Comparison of ENCODE assay signal across 8 cellular contexts in genomic region chr2:181123798-181124217, GRCh38.
DNase-seq lines count a peak whose midpoint lies in the region; ATAC-seq lines count a peak whose summit lies in the region.

No MANE protein-coding gene starts in this region.

- no peak overlapping the region for H3K23ac ChIP-seq in mesendoderm (ENCODE audit: low read length)

- DNase-seq in DMS53 treated with DMSO at 0.1 percent for 48 hours (lab: John Stamatoyannopoulos, UW; ENCODE audit: unreplicated experiment) (peak; percentile 14), mesendoderm (peak; percentile 57), OCI-M2 (lab: John Stamatoyannopoulos, UW; ENCODE audit: unreplicated experiment) (no peak), anterior cingulate cortex (lab: John Stamatoyannopoulos, UW) (no peak), medulla oblongata (ENCODE audit: extremely low spot score) (no peak)
- DNase-seq in activated CD4-positive, alpha-beta T cell treated with anti-CD3 and anti-CD28 coated beads, Interleukin-2, amount 50 U/mL, for 1 hour: peak; percentile 37

- no peaks in the 10 kb centered on the region for H3K27me3 ChIP-seq in mesendoderm (ENCODE audit: insufficient read depth, low read length, poor library complexity)

- no peak overlapping the region for H2BK5ac ChIP-seq in mesendoderm (ENCODE audit: low read length)

- no peaks in the 10 kb centered on the region for H3K79me1 ChIP-seq in mesendoderm (ENCODE audit: low read length)

- H3K4me2 ChIP-seq in mesendoderm (ENCODE audit: low read length): no peak overlapping the region

- H3K4me1 ChIP-seq in mesendoderm (ENCODE audit: control insufficient read depth, low read depth, low read length): no peaks in the 10 kb centered on the region

- H2BK120ac ChIP-seq in mesendoderm (ENCODE audit: low read depth, low read length): no peak overlapping the region

- no CpG with 5 or more reads among the region's 2 CpGs for WGBS in mesendoderm (ENCODE audit: extremely low coverage, insufficient coverage, low lambda C conversion rate)

- no peak overlapping the region for H4K5ac ChIP-seq in mesendoderm (ENCODE audit: low read length)

- no peak overlapping the region for H3K9ac ChIP-seq in mesendoderm (ENCODE audit: low read length)

- H2AK5ac ChIP-seq in mesendoderm (ENCODE audit: low read length): no peak overlapping the region

- peak overlapping the region; percentile 70 for H3K4ac ChIP-seq in mesendoderm (ENCODE audit: low read depth, low read length)

- no peak overlapping the region for H3K27ac ChIP-seq in mesendoderm (ENCODE audit: low read depth, low read length)

- H2BK15ac ChIP-seq in mesendoderm (replicated peaks; ENCODE audit: low read depth): peak overlapping the region; percentile 45

- H4K8ac ChIP-seq in mesendoderm (ENCODE audit: low read depth, low read length): no peak overlapping the region

- no peak overlapping the region for H3K4me3 ChIP-seq in mesendoderm (ENCODE audit: low read length)

- no peak overlapping the region for H3K18ac ChIP-seq in mesendoderm (ENCODE audit: low read length)

- H3K56ac ChIP-seq in mesendoderm (ENCODE audit: low read length): no peak overlapping the region

- ATAC-seq in GM19467 (IDR thresholded peaks at IDR 0.05; ENCODE audit: unreplicated experiment) (peak; percentile 83), HG03469 (IDR thresholded peaks at IDR 0.05; ENCODE audit: unreplicated experiment) (peak; percentile 85)

- H3K79me2 ChIP-seq in mesendoderm (ENCODE audit: control insufficient read depth, insufficient read depth, low read length): no peaks in the 10 kb centered on the region

- H3K36me3 ChIP-seq in mesendoderm (ENCODE audit: control insufficient read depth, insufficient read depth, low read length): no peaks in the 10 kb centered on the region

Comparison
In these comparisons a context has a peak if more than half of its experiments do, and no peak if none do; other contexts are left out.
1. DNase-seq: peak in DMS53 treated with DMSO at 0.1 percent for 48 hours (single experiment), activated CD4-positive, alpha-beta T cell treated with anti-CD3 and anti-CD28 coated beads, Interleukin-2, amount 50 U/mL, for 1 hour (single experiment) and mesendoderm (single experiment); none in OCI-M2 (single experiment), anterior cingulate cortex (0 of 58) and medulla oblongata (single experiment).